Comparison of ENCODE assay signal across 18 cellular contexts in genomic region chr10:121627810-121628209, GRCh38. TPM values are rescaled to one million over a fixed set of nuclear protein-coding genes. Genes with fewer than 3 reads are reported as not detected.
DNase-seq lines count a peak whose midpoint lies in the region; ATAC-seq and TF ChIP-seq lines count a peak whose summit lies in the region.
"Had no signal": no experiment of that assay in that cellular context is flagged by ENCODE, and none has a peak within 500 bp of the region (broad histone marks: within the 10 kb centered on the region; RNA-seq: fewer than 3 reads in every experiment).

No MANE protein-coding gene starts in this region.

- no peak for DNase-seq in MG63
- DNase-seq in epithelial cell of prostate (ENCODE audit: low read depth, low spot score) = peak; percentile 80
- no peak for DNase-seq in thoracic aorta (ENCODE audit: low spot score)
- DNase-seq in DMS79 treated with DMSO at 0.1 percent for 48 hours (lab: John Stamatoyannopoulos, UW) = no peak
- DNase-seq in occipital lobe (lab: John Stamatoyannopoulos, UW) = no peak
- DNase-seq in stimulated activated naive CD4-positive, alpha-beta T cell treated with Interleukin-2 at 50 U/mL for 16 hours (lab: John Stamatoyannopoulos, UW) = no peak
- DNase-seq in midbrain (lab: John Stamatoyannopoulos, UW) = no peak
- DNase-seq: activated CD4-positive, CD25-positive, alpha-beta regulatory T cell; activated CD8-positive, alpha-beta memory T cell treated with anti-CD3 and anti-CD28 coated beads for 24 hours; AML-193; Calu3; GDM1; pancreas; Right ventricle myocardium superior; small intestine had no signal

- H3K4me3 ChIP-seq in MG63 = peak overlapping the region; percentile 2; the same call in 1 of the 2 replicates
- no peak overlapping the region for H3K4me3 ChIP-seq in muscle layer of duodenum (ENCODE audit: low read depth in 1 of 2, low read length in 2 of 2)
- H3K4me3 ChIP-seq in thoracic aorta = peak overlapping the region; percentile 49
- H3K4me3 ChIP-seq: pancreas had no signal

- H3K27ac ChIP-seq in epithelial cell of prostate (no peak overlapping the region), muscle layer of duodenum (ENCODE audit: low read length) (peak overlapping the region; percentile 7), thoracic aorta (no peak overlapping the region)
- H3K27ac ChIP-seq: pancreas had no signal

- peaks cover 0 to 18% of the 10 kb centered on the region in 2 donors for H3K4me1 ChIP-seq in muscle layer of duodenum (ENCODE audit: control insufficient read depth in 1 of 2, insufficient read depth in 2 of 2, low read length in 2 of 2)
- H3K4me1 ChIP-seq in thoracic aorta (ENCODE audit: control insufficient read depth in 1 of 2, low read depth in 2 of 2) = no peaks in the 10 kb centered on the region

- H3K36me3 ChIP-seq in MG63 = no peaks in the 10 kb centered on the region
- H3K36me3 ChIP-seq in muscle layer of duodenum (ENCODE audit: control insufficient read depth in 1 of 2, insufficient read depth in 2 of 2, low read length in 2 of 2) = no peaks in the 10 kb centered on the region
- no peaks in the 10 kb centered on the region for H3K36me3 ChIP-seq in thoracic aorta
- H3K36me3 ChIP-seq: pancreas had no signal

- no peaks in the 10 kb centered on the region for H3K27me3 ChIP-seq in MG63
- H3K27me3 ChIP-seq in muscle layer of duodenum (ENCODE audit: low read depth, low read length) = no peaks in the 10 kb centered on the region
- H3K27me3 ChIP-seq in thoracic aorta (replicated peaks; ENCODE audit: insufficient read depth) = no peaks in the 10 kb centered on the region
- H3K27me3 ChIP-seq: pancreas had no signal

- no peak for TF ChIP-seq CTCF in thoracic aorta (IDR thresholded peaks at IDR 0.05)

- ATAC-seq in thoracic aorta (ENCODE audit: insufficient number of reproducible peaks, low FRiP score, low read depth) = no peak
- ATAC-seq: pancreas; stimulated activated memory B cell treated with anti-CD40 and anti-IgM and Interleukin-4, amounts not matched to agents 10 μg/mL and 1 μg/mL and 100 μg/mL, for 72 hours had no signal

- H3K9me3 ChIP-seq in MG63 (no peaks in the 10 kb centered on the region), muscle layer of duodenum (ENCODE audit: control insufficient read depth in 1 of 2, low read length in 2 of 2) (no peaks in the 10 kb centered on the region), thoracic aorta (no peaks in the 10 kb centered on the region)
- H3K9me3 ChIP-seq: pancreas had no signal

RNA-seq across cellular contexts. Expression of gene FGFR2, which starts 29.6 kb away (rescaled TPM):
- total RNA-seq in MG63 (2014; rRNA removed; shearing (Covaris generic); ENCODE audit: low replicate concordance) = 6.3 and 9.0 TPM in 2 replicates
- total RNA-seq in thoracic aorta = 10 to 100 TPM in 1 of 2 donors, 1 to 10 TPM in 1; 7.2 to 16.2 TPM
- 71.9 TPM for total RNA-seq in occipital lobe
- total RNA-seq: LHCN-M2 had no signal

Comparison
In these comparisons a context has a peak if more than half of its experiments do, and no peak if none do; other contexts are left out.
1. H3K4me3 ChIP-seq: peak in MG63 (single experiment) and thoracic aorta (single experiment); none in muscle layer of duodenum (0 of 2).